7 cellular contexts compared by ENCODE assay signal in the genomic region with DNA sequence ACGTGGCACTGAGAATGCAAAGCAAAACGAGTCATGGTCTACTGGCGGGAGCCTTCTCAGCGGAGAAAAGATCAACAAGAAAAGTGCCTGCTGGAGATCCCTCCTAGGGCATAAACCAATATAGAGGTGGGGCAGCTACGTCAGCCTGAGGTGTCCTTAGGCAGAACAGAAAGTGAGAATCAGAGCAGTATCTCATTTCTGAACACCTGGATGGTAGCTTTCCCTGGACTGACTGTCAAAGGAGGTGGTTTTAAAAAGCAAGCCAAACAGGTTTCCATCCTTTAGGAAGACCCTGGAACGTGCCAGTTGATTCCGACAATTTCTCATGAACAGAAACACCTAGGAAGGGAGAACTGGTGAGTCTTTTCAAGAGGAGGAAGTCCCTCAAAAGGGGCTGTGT.
DNase-seq lines count a peak whose midpoint lies in the region; ATAC-seq and TF ChIP-seq lines count a peak whose summit lies in the region.
"Not testable (repeated sequence)": the region's sequence is repeated elsewhere in the genome, so short reads cannot be mapped to it uniquely, and the experiment has no call there.

No MANE protein-coding gene starts in this region.

- H3K4me3 Mint-ChIP-seq in T-helper 2 cell treated with Interferon-gamma antibody and Interleukin-4, amounts not matched to agents 5 μg/mL and 100 μg/mL, for 36 hours = peak overlapping the region; percentile 68
- peak overlapping the region in 1 of 2 donors; percentile 83 for H3K4me3 Mint-ChIP-seq in activated T-cell treated with anti-CD3 and anti-CD28 coated beads, Interleukin-2, amount 50 U/mL, for 72 hours
- H3K4me3 Mint-ChIP-seq in MCF 10A (ENCODE audit: unreplicated experiment) (peak overlapping the region; percentile 70), progenitor cell of endocrine pancreas (ENCODE audit: low read depth) (peak overlapping the region; percentile 47)

- TF ChIP-seq CTCF in MCF 10A (IDR thresholded peaks at IDR 0.05; ENCODE audit: unreplicated experiment); progenitor cell of endocrine pancreas (IDR thresholded peaks at IDR 0.05; ENCODE audit: unreplicated experiment): not testable (repeated sequence)

- H3K27me3 Mint-ChIP-seq in T-helper 2 cell treated with Interferon-gamma antibody and Interleukin-4, amounts not matched to agents 5 μg/mL and 100 μg/mL, for 36 hours (ENCODE audit: low read depth); activated T-cell treated with anti-CD3 and anti-CD28 coated beads, Interleukin-2, amount 50 U/mL, for 72 hours (ENCODE audit: low read depth); MCF 10A (ENCODE audit: insufficient read depth, unreplicated experiment); progenitor cell of endocrine pancreas: not testable (repeated sequence)

- H3K36me3 Mint-ChIP-seq in T-helper 2 cell treated with Interferon-gamma antibody and Interleukin-4, amounts not matched to agents 5 μg/mL and 100 μg/mL, for 36 hours (ENCODE audit: low read depth); activated T-cell treated with anti-CD3 and anti-CD28 coated beads, Interleukin-2, amount 50 U/mL, for 72 hours (ENCODE audit: insufficient read depth in 2 of 2); MCF 10A (ENCODE audit: insufficient read depth, unreplicated experiment); progenitor cell of endocrine pancreas (ENCODE audit: insufficient read depth): not testable (repeated sequence)

- not testable (repeated sequence) for ATAC-seq in activated T-cell treated with anti-CD3 and anti-CD28 coated beads, Interleukin-2, amount 50 U/mL, for 72 hours (replicated peaks in 1 of 2)

- DNase-seq in ELR (ENCODE audit: low read depth) (peak; percentile 1), NCI-H345 (lab: John Stamatoyannopoulos, UW) (peak; percentile 54), kidney tubule cell (ENCODE audit: low spot score) (peak; percentile 28)
- DNase-seq in T-helper 2 cell treated with Interferon-gamma antibody and Interleukin-4, amounts not matched to agents 5 μg/mL and 100 μg/mL, for 36 hours (ENCODE audit: low spot score); MCF 10A (ENCODE audit: unreplicated experiment); progenitor cell of endocrine pancreas (ENCODE audit: low spot score, unreplicated experiment): not testable (repeated sequence)
- peak; percentile 4 to 14 for DNase-seq in activated T-cell treated with anti-CD3 and anti-CD28 coated beads, Interleukin-2, amount 50 U/mL, for 72 hours

- intact Hi-C loops in MCF 10A (cut with micrococcal nuclease) = not testable (repeated sequence)

- H3K27ac Mint-ChIP-seq in T-helper 2 cell treated with Interferon-gamma antibody and Interleukin-4, amounts not matched to agents 5 μg/mL and 100 μg/mL, for 36 hours; progenitor cell of endocrine pancreas: not testable (repeated sequence)
- H3K27ac Mint-ChIP-seq in activated T-cell treated with anti-CD3 and anti-CD28 coated beads, Interleukin-2, amount 50 U/mL, for 72 hours = peak overlapping the region; percentile 72
- H3K27ac Mint-ChIP-seq in MCF 10A (ENCODE audit: low read depth, unreplicated experiment) = peak overlapping the region; percentile 39

- POLR2A ChIA-PET in MCF 10A (lab: Yijun Ruan, JAX) = not testable (repeated sequence)

- CTCF ChIA-PET in MCF 10A (lab: Yijun Ruan, JAX) = not testable (repeated sequence)

- not testable (repeated sequence) for H3K9me3 Mint-ChIP-seq in T-helper 2 cell treated with Interferon-gamma antibody and Interleukin-4, amounts not matched to agents 5 μg/mL and 100 μg/mL, for 36 hours; activated T-cell treated with anti-CD3 and anti-CD28 coated beads, Interleukin-2, amount 50 U/mL, for 72 hours; MCF 10A (ENCODE audit: unreplicated experiment); progenitor cell of endocrine pancreas (ENCODE audit: low read depth)

- H3K4me1 Mint-ChIP-seq in T-helper 2 cell treated with Interferon-gamma antibody and Interleukin-4, amounts not matched to agents 5 μg/mL and 100 μg/mL, for 36 hours (ENCODE audit: low read depth); activated T-cell treated with anti-CD3 and anti-CD28 coated beads, Interleukin-2, amount 50 U/mL, for 72 hours (ENCODE audit: low read depth); MCF 10A (ENCODE audit: insufficient read depth, unreplicated experiment); progenitor cell of endocrine pancreas (ENCODE audit: low read depth): not testable (repeated sequence)

- BruUV-seq in MCF 10A (replicated peaks; lab: Mats Ljungman, UMichigan) = TSS peak; percentile 38
